Comparison of ENCODE assay signal across 1 cellular context in genomic region chr19:5478241-5478924, GRCh38.
TF ChIP-seq lines count a peak whose summit lies in the region.

No MANE protein-coding gene starts in this region.

TF ChIP-seq in HEK293, 187 proteins besides CTCF, POLR2A, EP300 and RAD21 (continued from another document):
- TF ChIP-seq ZNF518A (tag by site-specific recombination; conservative IDR thresholded peaks at IDR 0.05; ENCODE audit: low read depth) (no peak), ZNF768 (tag by site-specific recombination; IDR thresholded peaks at IDR 0.05) (peak; percentile 72; the same call in 1 of the 2 replicates), ZXDB (tag by site-specific recombination; IDR thresholded peaks at IDR 0.05) (no peak), ZNF10 (tag by site-specific recombination; IDR thresholded peaks at IDR 0.05) (no peak), PRDM1 (tag by site-specific recombination; IDR thresholded peaks at IDR 0.05) (no peak), MEIS1 (CRISPR knock-in tag; IDR thresholded peaks at IDR 0.05; ENCODE audit: borderline replicate concordance) (no peak), ZNF341 (tag by site-specific recombination; IDR thresholded peaks at IDR 0.05; ENCODE audit: low read depth) (no peak), ZNF791 (tag by site-specific recombination; IDR thresholded peaks at IDR 0.05) (no peak), ZNF16 (tag by site-specific recombination; IDR thresholded peaks at IDR 0.05; ENCODE audit: low read depth) (no peak), ZNF580 (tag by site-specific recombination; IDR thresholded peaks at IDR 0.05) (peak; percentile 53; the same call in 1 of the 2 replicates), ZBTB11 (tag by site-specific recombination; conservative IDR thresholded peaks at IDR 0.05; ENCODE audit: low read depth) (no peak), TSHZ1 (tag by site-specific recombination; IDR thresholded peaks at IDR 0.05; ENCODE audit: borderline replicate concordance) (no peak), GLIS1 (tag by site-specific recombination; IDR thresholded peaks at IDR 0.05) (peak; percentile 24; the same call in 1 of the 2 replicates), FEZF1 (tag by site-specific recombination; IDR thresholded peaks at IDR 0.05) (no peak)
